13 cellular contexts compared by ENCODE assay signal in the genomic region with DNA sequence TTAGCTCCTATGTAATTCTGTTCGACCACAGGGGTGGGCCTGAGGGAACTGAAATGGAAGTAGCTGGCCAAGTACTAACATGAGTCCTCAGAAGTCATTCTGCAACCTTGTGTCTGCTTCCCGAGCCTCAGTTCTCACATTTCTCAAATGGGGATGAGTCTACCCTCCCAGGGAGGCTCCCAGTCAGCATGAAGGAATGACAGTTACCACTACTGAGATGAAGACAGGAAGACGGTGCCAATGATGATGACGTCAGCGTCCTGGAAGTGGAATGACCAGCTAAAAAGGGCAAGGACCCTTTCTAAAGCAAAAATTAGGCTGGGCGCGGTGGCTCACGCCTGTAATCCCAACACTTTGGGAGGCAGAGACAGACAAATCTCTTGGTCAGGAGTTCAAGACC. TPM values are rescaled to one million over a fixed set of nuclear protein-coding genes. Genes with fewer than 3 reads are reported as not detected.
DNase-seq lines count a peak whose midpoint lies in the region; ATAC-seq, FAIRE-seq and TF ChIP-seq lines count a peak whose summit lies in the region.
"Had no signal": no experiment of that assay in that cellular context is flagged by ENCODE, and none has a peak within 500 bp of the region (broad histone marks: within the 10 kb centered on the region; RNA-seq: fewer than 3 reads in every experiment).

No MANE protein-coding gene starts in this region.

- peaks cover 4% of the 10 kb centered on the region for H3K4me1 Mint-ChIP-seq in neural crest cell
- peaks cover 18% of the 10 kb centered on the region for H3K4me1 Mint-ChIP-seq in activated CD4-positive, alpha-beta memory T cell treated with anti-CD3 and anti-CD28 coated beads for 36 hours (ENCODE audit: low read depth)
- H3K4me1 Mint-ChIP-seq in activated CD4-positive, alpha-beta T cell treated with anti-CD3 and anti-CD28 coated beads, Interleukin-2, amount 10 ng/mL, durations not matched to agents 24 days and 14 days, result peaks cover 18% of the 10 kb centered on the region

- no peak for ATAC-seq in GM21576 (IDR thresholded peaks at IDR 0.05; ENCODE audit: unreplicated experiment)

- no peak overlapping the region for H3K4me3 ChIP-seq in bronchial epithelial cell (ENCODE audit: low read depth, low read length)
- H3K4me3 ChIP-seq: right atrium auricular region had no signal

- H3K9me3 Mint-ChIP-seq in neural crest cell, result no peaks in the 10 kb centered on the region
- no peaks in the 10 kb centered on the region for H3K9me3 Mint-ChIP-seq in activated CD4-positive, alpha-beta memory T cell treated with anti-CD3 and anti-CD28 coated beads for 36 hours
- no peaks in the 10 kb centered on the region for H3K9me3 Mint-ChIP-seq in activated CD4-positive, alpha-beta T cell treated with anti-CD3 and anti-CD28 coated beads, Interleukin-2, amount 10 ng/mL, durations not matched to agents 24 days and 14 days

- FAIRE-seq in bronchial epithelial cell (lab: Jason Lieb, UNC), result no peak
- FAIRE-seq: endometrium had no signal

- H3K27me3 Mint-ChIP-seq in neural crest cell (ENCODE audit: low read depth), result peaks cover 71% of the 10 kb centered on the region
- H3K27me3 Mint-ChIP-seq in activated CD4-positive, alpha-beta memory T cell treated with anti-CD3 and anti-CD28 coated beads for 36 hours, result peaks cover 6% of the 10 kb centered on the region
- peaks cover 22% of the 10 kb centered on the region for H3K27me3 Mint-ChIP-seq in activated CD4-positive, alpha-beta T cell treated with anti-CD3 and anti-CD28 coated beads, Interleukin-2, amount 10 ng/mL, durations not matched to agents 24 days and 14 days

- DNase-seq in AG20443 (ENCODE audit: low spot score) (peak; percentile 89), M059J (ENCODE audit: low read depth) (peak; percentile 97), bronchial epithelial cell (ENCODE audit: low read depth) (peak; percentile 81), neural crest cell (ENCODE audit: low read depth, low spot score) (no peak)
- DNase-seq in effector CD4-positive, alpha-beta T cell, result no peak
- DNase-seq in activated CD4-positive, alpha-beta memory T cell treated with anti-CD3 and anti-CD28 coated beads for 36 hours, result no peak
- no peak for DNase-seq in activated CD4-positive, alpha-beta T cell treated with anti-CD3 and anti-CD28 coated beads, Interleukin-2, amount 10 ng/mL, durations not matched to agents 24 days and 14 days
- DNase-seq: NCI-H1092 treated with DMSO at 0.1 percent for 48 hours, NCI-H446 treated with DMSO at 0.1 percent for 48 hours, RPMI8226 had no signal

- POLR2A ChIA-PET in activated CD4-positive, alpha-beta memory T cell treated with anti-CD3 and anti-CD28 coated beads for 36 hours (lab: Charles Lee), result interaction anchor here (0.8 kb wide), 1 partner anchor 138 kb away, joined by 3 read pairs; a partner anchor contains a TSS

- H3K36me3 Mint-ChIP-seq in neural crest cell (ENCODE audit: low read depth), result no peaks in the 10 kb centered on the region
- H3K36me3 Mint-ChIP-seq in activated CD4-positive, alpha-beta memory T cell treated with anti-CD3 and anti-CD28 coated beads for 36 hours, result no peaks in the 10 kb centered on the region
- H3K36me3 Mint-ChIP-seq in activated CD4-positive, alpha-beta T cell treated with anti-CD3 and anti-CD28 coated beads, Interleukin-2, amount 10 ng/mL, durations not matched to agents 24 days and 14 days (ENCODE audit: low read depth), result no peaks in the 10 kb centered on the region

- H3K27me3 ChIP-seq in bronchial epithelial cell (ENCODE audit: control insufficient read depth, insufficient read depth, low read length), result no peaks in the 10 kb centered on the region

- peak overlapping the region; percentile 47 for H3K4me3 Mint-ChIP-seq in neural crest cell
- no peak overlapping the region for H3K4me3 Mint-ChIP-seq in activated CD4-positive, alpha-beta memory T cell treated with anti-CD3 and anti-CD28 coated beads for 36 hours
- H3K4me3 Mint-ChIP-seq in activated CD4-positive, alpha-beta T cell treated with anti-CD3 and anti-CD28 coated beads, Interleukin-2, amount 10 ng/mL, durations not matched to agents 24 days and 14 days, result no peak overlapping the region

- intact Hi-C loops in activated CD4-positive, alpha-beta memory T cell treated with anti-CD3 and anti-CD28 coated beads for 36 hours (cut with micrococcal nuclease), result loop anchor here (10.0 kb wide), 2 partner anchors 349 to 419 kb away; no protein-coding TSS in a partner anchor
- intact Hi-C loops in activated CD4-positive, alpha-beta T cell treated with anti-CD3 and anti-CD28 coated beads, Interleukin-2, amount 10 ng/mL, durations not matched to agents 24 days and 14 days (cut with micrococcal nuclease), result loop anchor here (5.0 kb wide), 1 partner anchor 56 kb away; no protein-coding TSS in a partner anchor

- CTCF ChIA-PET in activated CD4-positive, alpha-beta memory T cell treated with anti-CD3 and anti-CD28 coated beads for 36 hours (lab: Charles Lee), result interaction anchor here (0.7 to 5.4 kb wide), 3 partner anchors 23 to 111 kb away, joined by 3 to 24 read pairs (median 4); no protein-coding TSS in a partner anchor

- H3K36me3 ChIP-seq in bronchial epithelial cell (ENCODE audit: control insufficient read depth, insufficient read depth, low read length), result no peaks in the 10 kb centered on the region
- H3K36me3 ChIP-seq: right atrium auricular region had no signal

- H3K27ac Mint-ChIP-seq in neural crest cell (ENCODE audit: unreplicated experiment), result no peak overlapping the region
- no peak overlapping the region for H3K27ac Mint-ChIP-seq in activated CD4-positive, alpha-beta memory T cell treated with anti-CD3 and anti-CD28 coated beads for 36 hours
- H3K27ac Mint-ChIP-seq in activated CD4-positive, alpha-beta T cell treated with anti-CD3 and anti-CD28 coated beads, Interleukin-2, amount 10 ng/mL, durations not matched to agents 24 days and 14 days, result no peak overlapping the region

- TF ChIP-seq CTCF in bronchial epithelial cell (IDR thresholded peaks at IDR 0.05; ENCODE audit: insufficient read depth, low read length, severe bottlenecking) (no peak), neural crest cell (conservative IDR thresholded peaks at IDR 0.05) (no peak)

RNA-seq across cellular contexts. Expression of a gene that starts 6.8 kb away (rescaled TPM):
- 1.6 TPM in 1 of 2 replicates, not detected in the other for total RNA-seq in M059J (2014; rRNA removed; shearing (Covaris generic))
- total RNA-seq in bronchial epithelial cell, result 2.1 and 5.1 TPM in 2 replicates
- total RNA-seq in neural crest cell, result 2.6 and 3.4 TPM in 2 replicates
- 1 to 10 TPM in 1 of 2 experiments, under 1 TPM in 1; 0.94 to 2.9 TPM for total RNA-seq in activated CD4-positive, alpha-beta memory T cell treated with anti-CD3 and anti-CD28 coated beads for 36 hours
- total RNA-seq in activated CD4-positive, alpha-beta T cell treated with anti-CD3 and anti-CD28 coated beads, Interleukin-2, amount 10 ng/mL, durations not matched to agents 24 days and 14 days, result 0.89 and 0.90 TPM in 2 replicates

RNA-seq across cellular contexts. Expression of a gene that starts 6.9 kb away (rescaled TPM):
- 12.2 and 12.6 TPM in 2 replicates for total RNA-seq in M059J (2014; rRNA removed; shearing (Covaris generic))
- 21.3 and 21.8 TPM in 2 replicates for total RNA-seq in bronchial epithelial cell
- total RNA-seq in neural crest cell, result 12.6 and 14.5 TPM in 2 replicates
- total RNA-seq in activated CD4-positive, alpha-beta memory T cell treated with anti-CD3 and anti-CD28 coated beads for 36 hours, result 10 to 100 TPM; 21.2 to 23.5 TPM
- 28.0 and 28.3 TPM in 2 replicates for total RNA-seq in activated CD4-positive, alpha-beta T cell treated with anti-CD3 and anti-CD28 coated beads, Interleukin-2, amount 10 ng/mL, durations not matched to agents 24 days and 14 days

RNA-seq across cellular contexts. Expression of a gene that starts 13.9 kb away (rescaled TPM):
- total RNA-seq in M059J (2014; rRNA removed; shearing (Covaris generic)), result 53.8 and 77.2 TPM in 2 replicates
- total RNA-seq in bronchial epithelial cell (11.8 and 17.4 TPM in 2 replicates), neural crest cell (52.2 and 59.1 TPM in 2 replicates)
- 10 to 100 TPM; 41.5 to 42.0 TPM for total RNA-seq in activated CD4-positive, alpha-beta memory T cell treated with anti-CD3 and anti-CD28 coated beads for 36 hours
- 62.7 and 65.1 TPM in 2 replicates for total RNA-seq in activated CD4-positive, alpha-beta T cell treated with anti-CD3 and anti-CD28 coated beads, Interleukin-2, amount 10 ng/mL, durations not matched to agents 24 days and 14 days

RNA-seq across cellular contexts. Expression of a gene that starts 24.4 kb away (rescaled TPM):
- total RNA-seq in M059J (2014; rRNA removed; shearing (Covaris generic)), result 15.9 and 29.4 TPM in 2 replicates
- total RNA-seq in bronchial epithelial cell (18.2 and 18.4 TPM in 2 replicates), neural crest cell (25.4 and 27.4 TPM in 2 replicates)
- 10 to 100 TPM; 50.1 to 53.8 TPM for total RNA-seq in activated CD4-positive, alpha-beta memory T cell treated with anti-CD3 and anti-CD28 coated beads for 36 hours
- 53.3 and 61.2 TPM in 2 replicates for total RNA-seq in activated CD4-positive, alpha-beta T cell treated with anti-CD3 and anti-CD28 coated beads, Interleukin-2, amount 10 ng/mL, durations not matched to agents 24 days and 14 days

RNA-seq across cellular contexts. Expression of a gene that starts 46.3 kb away (rescaled TPM):
- total RNA-seq in M059J (2014; rRNA removed; shearing (Covaris generic)), result 58.5 and 86.3 TPM in 2 replicates
- total RNA-seq in bronchial epithelial cell (19.0 and 54.0 TPM in 2 replicates), neural crest cell (39.6 and 45.5 TPM in 2 replicates)
- total RNA-seq in activated CD4-positive, alpha-beta memory T cell treated with anti-CD3 and anti-CD28 coated beads for 36 hours, result 10 to 100 TPM; 27.7 to 28.5 TPM
- 18.0 and 19.9 TPM in 2 replicates for total RNA-seq in activated CD4-positive, alpha-beta T cell treated with anti-CD3 and anti-CD28 coated beads, Interleukin-2, amount 10 ng/mL, durations not matched to agents 24 days and 14 days

Comparison
In these comparisons a context has a peak if more than half of its experiments do, and no peak if none do; other contexts are left out.
1. DNase-seq: peak in AG20443 (single experiment), M059J (single experiment) and bronchial epithelial cell (single experiment); none in neural crest cell (single experiment), effector CD4-positive, alpha-beta T cell (single experiment), activated CD4-positive, alpha-beta memory T cell treated with anti-CD3 and anti-CD28 coated beads for 36 hours (single experiment) and activated CD4-positive, alpha-beta T cell treated with anti-CD3 and anti-CD28 coated beads, Interleukin-2, amount 10 ng/mL, durations not matched to agents 24 days and 14 days (single experiment).